In genomic region chr11:18776324-18776723, GRCh38 we compare ENCODE assay signal across 12 cellular contexts. TPM values are rescaled to one million over a fixed set of nuclear protein-coding genes. Genes with fewer than 3 reads are reported as not detected.
"Had no signal": no experiment of that assay in that cellular context is flagged by ENCODE, and none has a peak within 500 bp of the region (broad histone marks: within the 10 kb centered on the region; RNA-seq: fewer than 3 reads in every experiment).

No MANE protein-coding gene starts in this region.

- H3K27ac ChIP-seq: brain microvascular endothelial cell, lower lobe of right lung, neural progenitor cell, pancreas, skin epidermis had no signal

- H3K4me1 Mint-ChIP-seq: mesothelial cell of epicardium, neural progenitor cell had no signal

- H3K9me3 Mint-ChIP-seq: neural progenitor cell had no signal

- H3K27ac Mint-ChIP-seq: activated naive CD8-positive, alpha-beta T cell treated with anti-CD3 and anti-CD28 coated beads for 36 hours; immature natural killer cell; mesothelial cell of epicardium; neural progenitor cell had no signal

- H3K36me3 Mint-ChIP-seq: activated naive CD8-positive, alpha-beta T cell treated with anti-CD3 and anti-CD28 coated beads for 36 hours; immature natural killer cell; mesothelial cell of epicardium; neural progenitor cell had no signal

- H3K4me3 Mint-ChIP-seq: activated naive CD8-positive, alpha-beta T cell treated with anti-CD3 and anti-CD28 coated beads for 36 hours; immature natural killer cell; mesothelial cell of epicardium; neural progenitor cell had no signal

- DNase-seq: activated gamma-delta T cell had no signal

RNA-seq across cellular contexts. Expression of gene PTPN5, which starts 15.3 kb away (rescaled TPM):
- total RNA-seq: activated naive CD8-positive, alpha-beta T cell treated with anti-CD3 and anti-CD28 coated beads for 36 hours; dermis blood vessel endothelial cell; epithelial cell of proximal tubule; myocyte had no signal

RNA-seq across cellular contexts. Expression of gene IGSF22, which starts 50.3 kb away (rescaled TPM):
- total RNA-seq: dermis blood vessel endothelial cell had no signal
